ENCODE assay signal across 13 cellular contexts in the genomic region with DNA sequence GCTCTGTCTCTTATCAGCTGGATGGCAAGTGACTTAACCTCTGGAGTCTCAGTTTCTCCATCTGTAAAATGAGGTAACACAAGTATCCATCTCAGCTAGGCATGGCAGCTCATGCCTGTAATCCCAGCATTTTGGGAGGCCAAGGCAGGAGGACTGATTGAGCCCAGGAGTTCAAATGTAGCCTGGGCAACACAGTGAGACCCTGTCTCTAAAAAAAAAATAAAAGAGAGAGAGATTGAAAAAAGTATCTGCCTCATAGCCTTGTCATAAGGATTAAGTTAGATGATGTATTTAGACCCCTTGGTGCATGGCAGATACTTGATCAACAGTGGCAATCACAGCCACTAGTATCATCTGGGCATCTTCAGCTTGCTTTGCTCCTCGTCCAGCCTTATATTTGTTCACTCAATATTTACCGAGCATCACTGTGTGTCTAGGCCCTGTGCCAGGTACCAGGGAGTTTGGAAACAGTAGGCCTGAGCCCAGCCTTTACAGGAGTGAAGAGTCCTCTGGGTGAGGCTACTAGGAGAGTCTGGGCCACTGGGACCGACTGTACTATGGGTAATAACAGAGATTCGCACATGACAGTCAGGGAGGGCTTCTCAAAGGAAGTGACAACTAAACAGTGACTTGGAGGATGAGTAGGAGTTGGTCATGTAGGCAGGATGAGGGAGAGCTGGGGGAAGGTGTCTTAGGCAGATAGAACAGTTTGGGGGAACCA. TPM values are rescaled to one million over a fixed set of nuclear protein-coding genes. Genes with fewer than 3 reads are reported as not detected.
DNase-seq lines count a peak whose midpoint lies in the region; ATAC-seq and TF ChIP-seq lines count a peak whose summit lies in the region.
"Had no signal": no experiment of that assay in that cellular context is flagged by ENCODE, and none has a peak within 500 bp of the region (broad histone marks: within the 10 kb centered on the region; RNA-seq: fewer than 3 reads in every experiment).

No MANE protein-coding gene starts in this region.

- peaks cover 13% of the 10 kb centered on the region for H3K36me3 Mint-ChIP-seq in activated T-cell treated with anti-CD3 and anti-CD28 coated beads, Interleukin-2, amount 50 U/mL, for 24 hours (ENCODE audit: low read depth)

- ATAC-seq in HG03565 (IDR thresholded peaks at IDR 0.05; ENCODE audit: unreplicated experiment) = no peak

- no peaks in the 10 kb centered on the region for H3K9me3 ChIP-seq in colonic mucosa
- no peaks in the 10 kb centered on the region for H3K9me3 ChIP-seq in stomach
- no peaks in the 10 kb centered on the region for H3K9me3 ChIP-seq in Peyer's patch
- H3K9me3 ChIP-seq: sigmoid colon, testis had no signal

- 28 to 55% (median 40%) methylated on average over 4 of the region's 4 CpGs for WGBS in stomach, 5 donors

- no peak overlapping the region for H3K4me3 Mint-ChIP-seq in activated T-cell treated with anti-CD3 and anti-CD28 coated beads, Interleukin-2, amount 50 U/mL, for 24 hours
- H3K4me3 Mint-ChIP-seq: IgD-negative memory B cell had no signal

- H3K4me3 ChIP-seq in colonic mucosa = no peak overlapping the region
- no peak overlapping the region for H3K4me3 ChIP-seq in stomach
- no peak overlapping the region for H3K4me3 ChIP-seq in Peyer's patch
- H3K4me3 ChIP-seq: sigmoid colon, testis had no signal

- H3K9ac ChIP-seq in colonic mucosa (ENCODE audit: low read depth in 2 of 2, low read length in 2 of 2) = no peak overlapping the region

- H3K36me3 ChIP-seq in colonic mucosa (no peaks in the 10 kb centered on the region), stomach (peaks cover 0 to 10% (median 0%) of the 10 kb centered on the region in 4 donors), Peyer's patch (peaks cover 0 to 25% (median 0%) of the 10 kb centered on the region in 3 donors)
- H3K36me3 ChIP-seq: sigmoid colon had no signal

- H3K27ac Mint-ChIP-seq in activated T-cell treated with anti-CD3 and anti-CD28 coated beads, Interleukin-2, amount 50 U/mL, for 24 hours = peak overlapping the region; percentile 45

- intact Hi-C loops in colonic mucosa (cut with DNase I) (no loop called here), stomach (cut with DNase I; ENCODE audit: low total_unique reads) (no loop called here)

- peaks cover 20% of the 10 kb centered on the region for H3K4me1 Mint-ChIP-seq in activated T-cell treated with anti-CD3 and anti-CD28 coated beads, Interleukin-2, amount 50 U/mL, for 24 hours (ENCODE audit: low read depth)

- H3K27me3 ChIP-seq in colonic mucosa (no peaks in the 10 kb centered on the region), stomach (no peaks in the 10 kb centered on the region), Peyer's patch (no peaks in the 10 kb centered on the region)
- H3K27me3 ChIP-seq: sigmoid colon, testis had no signal

- no peaks in the 10 kb centered on the region for H3K9me3 Mint-ChIP-seq in activated T-cell treated with anti-CD3 and anti-CD28 coated beads, Interleukin-2, amount 50 U/mL, for 24 hours
- H3K9me3 Mint-ChIP-seq: IgD-negative memory B cell had no signal

- H3K27ac ChIP-seq in colonic mucosa (no peak overlapping the region), stomach (no peak overlapping the region), Peyer's patch (no peak overlapping the region)
- H3K27ac ChIP-seq: sigmoid colon, testis had no signal

- no peak for TF ChIP-seq POLR2A in stomach (IDR thresholded peaks at IDR 0.05)
- no peak for TF ChIP-seq POLR2A in Peyer's patch (IDR thresholded peaks at IDR 0.05)

- H3K27me3 Mint-ChIP-seq in activated T-cell treated with anti-CD3 and anti-CD28 coated beads, Interleukin-2, amount 50 U/mL, for 24 hours = no peaks in the 10 kb centered on the region
- H3K27me3 Mint-ChIP-seq: IgD-negative memory B cell had no signal

- H3K4me1 ChIP-seq in colonic mucosa = no peaks in the 10 kb centered on the region
- H3K4me1 ChIP-seq in stomach = peaks cover 0 to 14% (median 6%) of the 10 kb centered on the region in 4 donors
- peaks cover 0 to 25% (median 3%) of the 10 kb centered on the region in 4 donors for H3K4me1 ChIP-seq in Peyer's patch
- H3K4me1 ChIP-seq: sigmoid colon had no signal

- no peak for DNase-seq in activated T-cell treated with anti-CD3 and anti-CD28 coated beads, Interleukin-2, amount 50 U/mL, for 24 hours
- DNase-seq in activated T-cell treated with anti-CD3 and anti-CD28 coated beads, Interleukin-2, amount 50 U/mL, for 48 hours = no peak
- DNase-seq in NCI-H748 treated with DMSO at 0.1 percent for 48 hours (lab: John Stamatoyannopoulos, UW) (peak; percentile 17), colonic mucosa (peak; percentile 82), stomach (peak; percentile 83), Peyer's patch (no peak), GM19240 (ENCODE audit: insufficient read length, low spot score) (no peak)
- DNase-seq: ACHN, NCI-H2107, testis had no signal

- TF ChIP-seq EP300 in stomach (IDR thresholded peaks at IDR 0.05) = no peak

- TF ChIP-seq CTCF in colonic mucosa (IDR thresholded peaks at IDR 0.05) = no peak
- no peak for TF ChIP-seq CTCF in stomach (IDR thresholded peaks at IDR 0.05)
- no peak for TF ChIP-seq CTCF in Peyer's patch (IDR thresholded peaks at IDR 0.05)

RNA-seq across cellular contexts. Expression of a gene that starts 34.2 kb away (rescaled TPM):
- total RNA-seq in colonic mucosa (10 to 100 TPM; 53.8 to 68.1 TPM), stomach (10 to 100 TPM in 4 of 5 donors, 1 to 10 TPM in 1; 4.5 to 26.7 (median 11.3) TPM), Peyer's patch (10 to 100 TPM; 15.7 to 99.6 (median 91.9) TPM)
- polyA plus RNA-seq in stomach = 10 to 100 TPM in 1 of 3 donors, 1 to 10 TPM in 2; 2.8 to 10.8 (median 7.3) TPM

RNA-seq across cellular contexts. Expression of a gene that starts 39.2 kb away (rescaled TPM):
- total RNA-seq in colonic mucosa (10 to 100 TPM; 44.6 to 62.0 TPM), stomach (100 to 1,000 TPM in 1 of 5 donors, 10 to 100 TPM in 3, 1 to 10 TPM in 1; 7.7 to 249 (median 17.4) TPM), Peyer's patch (100 to 1,000 TPM in 1 of 4 donors, 10 to 100 TPM in 3; 61.1 to 101 (median 72.0) TPM)
- 1 to 10 TPM; 4.7 to 6.1 (median 6.0) TPM for polyA plus RNA-seq in stomach

Comparison
In these comparisons a context has a peak if more than half of its experiments do, and no peak if none do; other contexts are left out.
1. DNase-seq: peak in NCI-H748 treated with DMSO at 0.1 percent for 48 hours (single experiment), colonic mucosa (single experiment) and stomach (single experiment); none in activated T-cell treated with anti-CD3 and anti-CD28 coated beads, Interleukin-2, amount 50 U/mL, for 24 hours (single experiment), activated T-cell treated with anti-CD3 and anti-CD28 coated beads, Interleukin-2, amount 50 U/mL, for 48 hours (0 of 2), Peyer's patch (0 of 3) and GM19240 (single experiment).